ENCODE assay signal across 22 cellular contexts in the genomic region with DNA sequence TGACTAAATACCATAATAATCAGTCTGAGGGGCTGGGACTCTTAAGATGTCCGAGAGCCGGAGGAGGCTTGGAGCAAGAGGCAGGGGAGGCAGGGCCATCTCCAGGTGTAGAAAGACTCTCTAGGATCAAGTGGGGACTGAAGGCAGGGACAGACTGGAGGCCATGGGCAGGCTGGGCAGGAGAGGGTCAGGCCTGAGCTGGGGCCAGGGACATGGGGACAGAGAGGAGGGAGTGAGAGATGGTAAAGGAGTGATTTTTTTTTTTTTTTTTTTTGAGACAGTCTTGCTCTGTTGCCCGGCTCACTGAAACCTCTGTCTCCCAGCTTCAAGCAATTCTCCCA. TPM values are rescaled to one million over a fixed set of nuclear protein-coding genes. Genes with fewer than 3 reads are reported as not detected.
DNase-seq lines count a peak whose midpoint lies in the region; ATAC-seq and TF ChIP-seq lines count a peak whose summit lies in the region.
"Had no signal": no experiment of that assay in that cellular context is flagged by ENCODE, and none has a peak within 500 bp of the region (broad histone marks: within the 10 kb centered on the region; RNA-seq: fewer than 3 reads in every experiment).

No MANE protein-coding gene starts in this region.

- H3K4me3 Mint-ChIP-seq in endothelial cell (ENCODE audit: unreplicated experiment) = peak overlapping the region; percentile 47
- H3K4me3 Mint-ChIP-seq in neural progenitor cell = peak overlapping the region; percentile 57

- peaks cover 6% of the 10 kb centered on the region for H3K4me1 ChIP-seq in neural progenitor cell
- H3K4me1 ChIP-seq: pancreas had no signal

- POLR2A ChIA-PET in RWPE1 (lab: Yijun Ruan, JAX; ENCODE audit: low non-redundant PET) = no interaction called here

- H3K4me3 ChIP-seq in neural progenitor cell = no peak overlapping the region
- H3K4me3 ChIP-seq: body of pancreas, esophagus squamous epithelium, heart left ventricle, pancreas, testis had no signal

- H3K27me3 ChIP-seq in neural progenitor cell = no peaks in the 10 kb centered on the region
- H3K27me3 ChIP-seq: body of pancreas, dorsolateral prefrontal cortex, heart left ventricle, pancreas, testis had no signal

- no peaks in the 10 kb centered on the region for H3F3A ChIP-seq in neural progenitor cell (ENCODE audit: low read depth)

- no peaks in the 10 kb centered on the region for H3K9me3 ChIP-seq in neural progenitor cell (ENCODE audit: low read depth)
- H3K9me3 ChIP-seq: body of pancreas, esophagus squamous epithelium, heart left ventricle, pancreas, testis had no signal

- H3K36me3 ChIP-seq in neural progenitor cell = no peaks in the 10 kb centered on the region
- H3K36me3 ChIP-seq: pancreas had no signal

- ATAC-seq in GM19397 (IDR thresholded peaks at IDR 0.05; ENCODE audit: unreplicated experiment) (no peak), GM18517 (IDR thresholded peaks at IDR 0.05; ENCODE audit: unreplicated experiment) (no peak)
- ATAC-seq: body of pancreas, heart left ventricle, pancreas had no signal

- peaks cover 19% of the 10 kb centered on the region for H3K9me3 Mint-ChIP-seq in endothelial cell (ENCODE audit: unreplicated experiment)
- no peaks in the 10 kb centered on the region for H3K9me3 Mint-ChIP-seq in neural progenitor cell

- H3K36me3 Mint-ChIP-seq in endothelial cell (ENCODE audit: low read depth, unreplicated experiment) = peaks cover 20% of the 10 kb centered on the region
- H3K36me3 Mint-ChIP-seq in neural progenitor cell = no peaks in the 10 kb centered on the region

- no peak overlapping the region for H2AFZ ChIP-seq in neural progenitor cell (replicated peaks)

- no peaks in the 10 kb centered on the region for H4K20me1 ChIP-seq in neural progenitor cell (ENCODE audit: low read depth)

- peak overlapping the region; percentile 29 for H3K27ac ChIP-seq in RWPE1
- H3K27ac ChIP-seq in neural progenitor cell = no peak overlapping the region
- H3K27ac ChIP-seq: body of pancreas, esophagus squamous epithelium, pancreas had no signal

- TF ChIP-seq CTCF in RWPE1 (conservative IDR thresholded peaks at IDR 0.05; ENCODE audit: low read depth) (no peak), endothelial cell (IDR thresholded peaks at IDR 0.05; ENCODE audit: unreplicated experiment) (no peak), neural progenitor cell (IDR thresholded peaks at IDR 0.05) (no peak)

- CTCF ChIA-PET in RWPE1 (lab: Yijun Ruan, JAX) = no interaction called here

- no peak overlapping the region for H3K4me2 ChIP-seq in neural progenitor cell

- peak; percentile 46 for DNase-seq in activated effector memory CD4-positive, alpha-beta T cell treated with anti-CD3 and anti-CD28 coated beads, Interleukin-2, amount 50 U/mL, for 16 hours
- DNase-seq in activated effector memory CD4-positive, alpha-beta T cell treated with Interleukin-2 at 50 U/mL for 16 hours = no peak
- DNase-seq in RWPE1 (ENCODE audit: low spot score) (no peak), endothelial cell (ENCODE audit: low spot score) (no peak), neural progenitor cell (ENCODE audit: low spot score) (no peak), NCI-H2196 treated with DMSO at 0.1 percent for 48 hours (lab: John Stamatoyannopoulos, UW; ENCODE audit: unreplicated experiment) (no peak)
- DNase-seq: body of pancreas; esophagus squamous epithelium; MM.1S; NCI-H187 treated with DMSO at 0.1 percent for 48 hours; NCI-H524; stimulated activated CD4-positive, alpha-beta T cell treated with anti-CD3 and anti-CD28 coated beads, Interleukin-4, amount 100 ng/mL, for 24 hours; stimulated activated CD8-positive, alpha-beta memory T cell treated with anti-CD3 and anti-CD28 coated beads, Interleukin-4, amount 100 ng/mL, for 48 hours; testis had no signal

- no peak overlapping the region for H3K9ac ChIP-seq in neural progenitor cell

- no peaks in the 10 kb centered on the region for H3K4me1 Mint-ChIP-seq in endothelial cell (ENCODE audit: unreplicated experiment)
- H3K4me1 Mint-ChIP-seq in neural progenitor cell = peaks cover 42% of the 10 kb centered on the region

- H3K27me3 Mint-ChIP-seq in endothelial cell (ENCODE audit: unreplicated experiment) = peaks cover 26% of the 10 kb centered on the region
- H3K27me3 Mint-ChIP-seq in neural progenitor cell (ENCODE audit: insufficient read depth, low read depth) = peaks cover 27% of the 10 kb centered on the region

- H3K79me2 ChIP-seq in neural progenitor cell (ENCODE audit: low read depth) = no peaks in the 10 kb centered on the region

- H3K27ac Mint-ChIP-seq in endothelial cell (ENCODE audit: unreplicated experiment) = no peak overlapping the region
- peak overlapping the region; percentile 97 for H3K27ac Mint-ChIP-seq in neural progenitor cell

RNA-seq across cellular contexts. Expression of a gene that starts 2.2 kb away (rescaled TPM):
- total RNA-seq in endothelial cell (ENCODE audit: unreplicated experiment) = 0.46 TPM
- total RNA-seq in neural progenitor cell (ENCODE audit: low replicate concordance) = 1.7 and 2.4 TPM in 2 replicates

RNA-seq across cellular contexts. Expression of a gene that starts 4.9 kb away (rescaled TPM):
- total RNA-seq in endothelial cell (ENCODE audit: unreplicated experiment) (not detected), neural progenitor cell (ENCODE audit: low replicate concordance) (not detected in 2 replicates)
- total RNA-seq: body of pancreas, esophagus squamous epithelium, H4, heart left ventricle, mesenteric fat pad, skeletal muscle tissue, testis had no signal

RNA-seq across cellular contexts. Expression of a gene that starts 32.2 kb away (rescaled TPM):
- total RNA-seq in endothelial cell (ENCODE audit: unreplicated experiment) = not detected
- 5.6 and 8.4 TPM in 2 replicates for total RNA-seq in neural progenitor cell (ENCODE audit: low replicate concordance)

RNA-seq across cellular contexts. Expression of a gene that starts 32.5 kb away (rescaled TPM):
- total RNA-seq in endothelial cell (ENCODE audit: unreplicated experiment) = 0.21 TPM
- total RNA-seq in neural progenitor cell (ENCODE audit: low replicate concordance) = 32.9 and 127 TPM in 2 replicates

RNA-seq across cellular contexts. Expression of a gene that starts 59.4 kb away (rescaled TPM):
- 3.0 TPM for total RNA-seq in endothelial cell (ENCODE audit: unreplicated experiment)
- total RNA-seq in neural progenitor cell (ENCODE audit: low replicate concordance) = 12.0 and 54.6 TPM in 2 replicates
